ENCODE assay signal across 19 cellular contexts in genomic region chr21:24903954-24904635, GRCh38.
DNase-seq lines count a peak whose midpoint lies in the region; ATAC-seq, FAIRE-seq and TF ChIP-seq lines count a peak whose summit lies in the region.
"Had no signal": no experiment of that assay in that cellular context is flagged by ENCODE, and none has a peak within 500 bp of the region (broad histone marks: within the 10 kb centered on the region; RNA-seq: fewer than 3 reads in every experiment).

No MANE protein-coding gene starts in this region.

- FAIRE-seq in GM12878 (lab: Jason Lieb, UNC) = no peak

- H3K9me3 ChIP-seq in GM12878 (replicated peaks; ENCODE audit: control insufficient read depth, insufficient read depth, low read length) (peaks cover 2% of the 10 kb centered on the region; the same call in 2 of the 3 replicates), SJCRH30 (replicated peaks) (no peaks in the 10 kb centered on the region)
- H3K9me3 ChIP-seq: adrenal gland, BLaER1, psoas muscle had no signal

- H3K27me3 ChIP-seq in GM12878 (replicated peaks in 1 of 2; ENCODE audit: control insufficient read depth in 2 of 2, insufficient read depth in 2 of 2, low read length in 1 of 2) (no peaks in the 10 kb centered on the region), SJCRH30 (no peaks in the 10 kb centered on the region)
- H3K27me3 ChIP-seq: adrenal gland, BLaER1, foreskin keratinocyte had no signal

- ATAC-seq in GM19324 (IDR thresholded peaks at IDR 0.05; ENCODE audit: low FRiP score, unreplicated experiment) = peak; percentile 70
- peak; percentile 61 for ATAC-seq in GM21786 (IDR thresholded peaks at IDR 0.05; ENCODE audit: unreplicated experiment)
- peak; percentile 65 for ATAC-seq in HG03354 (IDR thresholded peaks at IDR 0.05; ENCODE audit: poor library complexity, severe bottlenecking, unreplicated experiment)
- ATAC-seq in GM12878 = peak; percentile 51
- no peak for ATAC-seq in Right ventricle myocardium superior (ENCODE audit: poor library complexity)
- ATAC-seq: foreskin keratinocyte, natural killer cell, psoas muscle had no signal

- POLR2A ChIA-PET in GM12878 (lab: Charles Lee) = no interaction called here

- no peak for TF ChIP-seq POLR2A in GM12878 (IDR thresholded peaks at IDR 0.05; ENCODE audit: low read depth, low read length)

- H3K9ac ChIP-seq in GM12878 (ENCODE audit: control insufficient read depth, insufficient read depth, low read length) = no peak overlapping the region
- H3K9ac ChIP-seq: BLaER1 had no signal

- no peak for TF ChIP-seq RAD21 in GM12878 (IDR thresholded peaks at IDR 0.05; ENCODE audit: insufficient read depth, low read depth, low read length)

- in situ Hi-C loops in GM12878 (cut with MboI) = no loop called here

- intact Hi-C loops in GM12878 (cut with micrococcal nuclease; ENCODE audit: unreplicated experiment) = no loop called here
- intact Hi-C loops in Right ventricle myocardium superior (cut with DNase I) = loop anchor here (5.0 kb wide), 1 partner anchor 408 kb away; no protein-coding TSS in a partner anchor

- H2AFZ ChIP-seq in GM12878 (ENCODE audit: control insufficient read depth, low read depth, low read length) = no peak overlapping the region

- 18% methylated on average over 2 of the region's 2 CpGs for WGBS in GM12878 (ENCODE audit: insufficient coverage, insufficient replicate concordance, low lambda C conversion rate, missing lambda C conversion rate)

- TF ChIP-seq EP300 in GM12878 (IDR thresholded peaks at IDR 0.05; ENCODE audit: borderline replicate concordance in 1 of 2, control insufficient read depth in 1 of 2, low read depth in 2 of 2, low read length in 2 of 2) = no peak

- no peaks in the 10 kb centered on the region for H3K4me1 ChIP-seq in GM12878 (ENCODE audit: control insufficient read depth, insufficient read depth, low read length)
- H3K4me1 ChIP-seq in SJCRH30 = no peaks in the 10 kb centered on the region
- H3K4me1 ChIP-seq: adrenal gland, BLaER1, psoas muscle had no signal

- no TSS peak for BruUV-seq in GM12878 (replicated peaks; lab: Mats Ljungman, UMichigan)

- SMC1A ChIA-PET in GM12878 (lab: Charles Lee; ENCODE audit: uncharacterized antibody, unreplicated experiment) = interaction anchor here (0.6 to 1.4 kb wide), 6 partner anchors 7 to 541 kb away, joined by 3 to 6 read pairs (median 4); no protein-coding TSS in a partner anchor

- DNase-seq in GM12878 (ENCODE audit: low read depth, low spot score) (no peak), Right ventricle myocardium superior (no peak), SJCRH30 (no peak), NCI-H1417 (lab: John Stamatoyannopoulos, UW) (no peak)
- DNase-seq: activated CD4-positive, alpha-beta T cell treated with anti-CD3 and anti-CD28 coated beads for 48 hours; activated T-cell treated with anti-CD3 and anti-CD28 coated beads, Interleukin-2, amount 50 U/mL, for 1 hour; adrenal gland; DMS79 treated with DMSO at 0.1 percent for 48 hours; foreskin keratinocyte; H7; MV-4-11; natural killer cell; psoas muscle; SHP77 treated with DMSO at 0.1 percent for 48 hours; stimulated activated CD4-positive, alpha-beta T cell treated with anti-CD3 and anti-CD28 coated beads, Interleukin-15, amount 100 ng/mL, for 24 hours had no signal

- CTCF ChIA-PET in GM12878 (lab: Yijun Ruan, JAX) = interaction anchor here (0.6 to 1.1 kb wide), 4 partner anchors 19 to 482 kb away, joined by 3 read pairs; no protein-coding TSS in a partner anchor

- H3K79me2 ChIP-seq in GM12878 (ENCODE audit: control insufficient read depth, insufficient read depth, low read length) = no peaks in the 10 kb centered on the region

- TF ChIP-seq CTCF in GM12878 (IDR thresholded peaks at IDR 0.05 in 2 of 3, conservative IDR thresholded peaks at IDR 0.05 in 1 of 3; ENCODE audit: control insufficient read depth in 2 of 3, extremely low read depth in 1 of 3, insufficient read depth in 1 of 3, low read depth in 3 of 3, low read length in 3 of 3) = no peak

- RAD21 ChIA-PET in GM12878 (lab: Charles Lee; ENCODE audit: unreplicated experiment) = interaction anchor here (0.9 to 1.5 kb wide), 2 partner anchors 14 to 135 kb away, joined by 3 to 4 read pairs; no protein-coding TSS in a partner anchor

- H3K36me3 ChIP-seq in GM12878 (ENCODE audit: control insufficient read depth in 2 of 2, insufficient read depth in 2 of 2, low read length in 1 of 2) = no peaks in the 10 kb centered on the region
- no peaks in the 10 kb centered on the region for H3K36me3 ChIP-seq in SJCRH30
- H3K36me3 ChIP-seq: adrenal gland, BLaER1 had no signal

- H4K20me1 ChIP-seq in GM12878 (ENCODE audit: control insufficient read depth, insufficient read depth) = no peaks in the 10 kb centered on the region
- H4K20me1 ChIP-seq: BLaER1 had no signal

- H3K27ac ChIP-seq in GM12878 (ENCODE audit: control insufficient read depth, insufficient read depth) (no peak overlapping the region), SJCRH30 (no peak overlapping the region)
- H3K27ac ChIP-seq: adrenal gland, BLaER1, foreskin keratinocyte, psoas muscle had no signal

- no peak overlapping the region; the same call in 1 of the 2 replicates for H3K4me2 ChIP-seq in GM12878 (ENCODE audit: control insufficient read depth, insufficient read depth)
- H3K4me2 ChIP-seq: BLaER1 had no signal

- H3K4me3 ChIP-seq in GM12878 = no peak overlapping the region
- no peak overlapping the region for H3K4me3 ChIP-seq in SJCRH30
- H3K4me3 ChIP-seq: adrenal gland, BLaER1, psoas muscle had no signal

TF ChIP-seq in GM12878, 131 proteins besides CTCF, POLR2A, EP300 and RAD21:
- no peak for TF ChIP-seq ZNF207 (IDR thresholded peaks at IDR 0.05; ENCODE audit: borderline replicate concordance)
- TF ChIP-seq SREBF2 (IDR thresholded peaks at IDR 0.05; ENCODE audit: low read length) = no peak
- TF ChIP-seq POU2F2 (IDR thresholded peaks at IDR 0.05; ENCODE audit: borderline replicate concordance, low read depth, low read length) = no peak
- TF ChIP-seq SP1 (IDR thresholded peaks at IDR 0.05; ENCODE audit: low read depth, low read length) = no peak
- TF ChIP-seq CBFB (IDR thresholded peaks at IDR 0.05; ENCODE audit: low read depth) = no peak
- no peak for TF ChIP-seq HSF1 (IDR thresholded peaks at IDR 0.05; ENCODE audit: low read depth, low read length)
TF ChIP-seq in GM12878: peak in this region for 0.
